In the genomic region with DNA sequence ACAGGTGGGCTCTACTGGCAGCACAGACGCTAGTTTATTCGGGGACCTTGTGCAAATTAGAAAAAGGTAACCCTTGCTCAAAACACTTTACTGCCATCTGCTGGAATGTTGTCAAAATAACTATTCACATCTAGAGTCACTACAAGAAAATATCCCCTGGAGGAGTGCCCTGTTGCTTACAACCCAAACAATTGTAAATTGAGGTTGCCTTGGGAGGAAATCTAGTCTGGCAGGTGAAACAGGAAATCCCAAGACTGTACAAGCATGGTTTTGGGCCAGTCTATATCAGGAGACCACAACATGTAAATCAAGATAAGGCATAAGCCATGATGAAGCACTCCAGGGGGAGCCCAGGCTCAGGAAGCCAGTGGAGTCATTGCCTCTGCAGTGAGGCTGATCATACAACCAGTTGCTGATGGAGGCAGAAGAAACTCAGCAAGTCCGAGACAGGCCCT, we compare ENCODE assay signal across 8 cellular contexts.
DNase-seq lines count a peak whose midpoint lies in the region; ATAC-seq and TF ChIP-seq lines count a peak whose summit lies in the region.

No MANE protein-coding gene starts in this region.

- no peak overlapping the region for H3K4me3 ChIP-seq in A673 (ENCODE audit: low read depth, low read length, poor library complexity, severe bottlenecking)

- peaks cover 26% of the 10 kb centered on the region for H3K4me1 Mint-ChIP-seq in brain
- peaks cover 3% of the 10 kb centered on the region for H3K4me1 Mint-ChIP-seq in activated naive CD4-positive, alpha-beta T cell treated with anti-CD3 and anti-CD28 coated beads for 36 hours (ENCODE audit: low read depth)

- no peaks in the 10 kb centered on the region for H3K9me3 Mint-ChIP-seq in brain
- no peaks in the 10 kb centered on the region for H3K9me3 Mint-ChIP-seq in activated naive CD4-positive, alpha-beta T cell treated with anti-CD3 and anti-CD28 coated beads for 36 hours

- DNase-seq in A673 (ENCODE audit: low spot score) (peak; percentile 82), GM10266 (ENCODE audit: extremely low spot score) (peak; percentile 15), NCI-H69 (lab: John Stamatoyannopoulos, UW) (peak; percentile 43), left lobe of liver (ENCODE audit: low spot score) (no peak)
- DNase-seq in activated naive CD4-positive, alpha-beta T cell treated with anti-CD3 and anti-CD28 coated beads for 36 hours, result no peak

- H3K27ac Mint-ChIP-seq in brain, result no peak overlapping the region
- no peak overlapping the region for H3K27ac Mint-ChIP-seq in activated naive CD4-positive, alpha-beta T cell treated with anti-CD3 and anti-CD28 coated beads for 36 hours

- H3K27me3 Mint-ChIP-seq in brain, result no peaks in the 10 kb centered on the region
- peaks cover 5% of the 10 kb centered on the region for H3K27me3 Mint-ChIP-seq in activated naive CD4-positive, alpha-beta T cell treated with anti-CD3 and anti-CD28 coated beads for 36 hours (ENCODE audit: low read depth)

- H3K36me3 Mint-ChIP-seq in brain, result no peaks in the 10 kb centered on the region
- no peaks in the 10 kb centered on the region for H3K36me3 Mint-ChIP-seq in activated naive CD4-positive, alpha-beta T cell treated with anti-CD3 and anti-CD28 coated beads for 36 hours (ENCODE audit: low read depth)

- intact Hi-C loops in A673 (cut with micrococcal nuclease; ENCODE audit: unreplicated experiment), result loop anchor here (1.0 to 10.0 kb wide), 4 partner anchors 142 to 1146 kb away; no protein-coding TSS in a partner anchor
- intact Hi-C loops in activated naive CD4-positive, alpha-beta T cell treated with anti-CD3 and anti-CD28 coated beads for 36 hours (cut with micrococcal nuclease), result loop anchor here (1.0 to 5.0 kb wide), 5 partner anchors 142 to 1148 kb away; no protein-coding TSS in a partner anchor

- H3K4me3 Mint-ChIP-seq in brain, result peak overlapping the region in 1 of 5 experiments; percentile 2
- H3K4me3 Mint-ChIP-seq in activated naive CD4-positive, alpha-beta T cell treated with anti-CD3 and anti-CD28 coated beads for 36 hours, result no peak overlapping the region

- H3K27ac ChIP-seq in A673 (ENCODE audit: low read depth, low read length, poor library complexity, severe bottlenecking), result no peak overlapping the region

- peak; percentile 71 for TF ChIP-seq CTCF in A673 (conservative IDR thresholded peaks at IDR 0.05; ENCODE audit: low read depth, low read length)
- TF ChIP-seq CTCF in GM10266 (IDR thresholded peaks at IDR 0.05; ENCODE audit: control insufficient read depth, insufficient read depth, low read depth, missing control alignments), result peak; percentile 53
- TF ChIP-seq CTCF in brain (conservative IDR thresholded peaks at IDR 0.05), result peak; percentile 64 to 75

- H3K9me3 ChIP-seq in A673 (ENCODE audit: low read depth, low read length, poor library complexity, severe bottlenecking), result no peaks in the 10 kb centered on the region

- CTCF ChIA-PET in A673 (lab: Charles Lee), result interaction anchor here (0.8 to 2.0 kb wide), 3 partner anchors 142 to 151 kb away, joined by 4 to 11 read pairs (median 4); partner anchors contain the start of gene CPNE4
- CTCF ChIA-PET in activated naive CD4-positive, alpha-beta T cell treated with anti-CD3 and anti-CD28 coated beads for 36 hours (lab: Charles Lee), result interaction anchor here (1.3 to 1.6 kb wide), 2 partner anchors 20 to 141 kb away, joined by 3 to 6 read pairs; no protein-coding TSS in a partner anchor

- ATAC-seq in HG03520 (IDR thresholded peaks at IDR 0.05; ENCODE audit: unreplicated experiment) (peak; percentile 68), left lobe of liver (peak; percentile 85), HG03460 (IDR thresholded peaks at IDR 0.05; ENCODE audit: unreplicated experiment) (no peak)

- peaks cover 2% of the 10 kb centered on the region for H3K27me3 ChIP-seq in A673 (replicated peaks; ENCODE audit: insufficient read depth, low read depth, low read length, poor library complexity)

- H3K36me3 ChIP-seq in A673 (ENCODE audit: insufficient read depth, low read length, poor library complexity, severe bottlenecking), result no peaks in the 10 kb centered on the region

- H3K4me1 ChIP-seq in A673 (ENCODE audit: insufficient read depth, low read length, poor library complexity, severe bottlenecking), result no peaks in the 10 kb centered on the region

- BruUV-seq in A673 (replicated peaks; lab: Mats Ljungman, UMichigan), result no TSS peak

- POLR2A ChIA-PET in A673 (lab: Charles Lee; ENCODE audit: low non-redundant PET), result no interaction called here

Comparison
In these comparisons a context has a peak if more than half of its experiments do, and no peak if none do; other contexts are left out.
1. DNase-seq: peak in A673 (single experiment), GM10266 (single experiment) and NCI-H69 (single experiment); none in left lobe of liver (single experiment) and activated naive CD4-positive, alpha-beta T cell treated with anti-CD3 and anti-CD28 coated beads for 36 hours (single experiment).
2. Peak in every context shown above with its lines, with median percentiles within 50 percentile points of each other: CTCF ChIP-seq.